23 cellular contexts compared by ENCODE assay signal in genomic region chr20:53425930-53426329, GRCh38.
"Had no signal": no experiment of that assay in that cellular context is flagged by ENCODE, and none has a peak within 500 bp of the region (broad histone marks: within the 10 kb centered on the region; RNA-seq: fewer than 3 reads in every experiment).

No MANE protein-coding gene starts in this region.

- H3K27me3 ChIP-seq: MG63 had no signal

- H2AFZ ChIP-seq: PC-9 had no signal

- H3K36me3 ChIP-seq: MG63 had no signal

- H3K4me2 ChIP-seq: KMS-11, PC-9 had no signal

- H3K4me3 ChIP-seq: MG63, PC-9 had no signal

- H3K9me3 ChIP-seq: MG63 had no signal

- ATAC-seq: activated T-helper 17 cell treated with anti-CD3 and anti-CD28 coated beads, Interleukin-2, amount 50 U/mL, for 72 hours; T-cell had no signal

- H3K27ac ChIP-seq: KMS-11, PC-9 had no signal

- H3K9ac ChIP-seq: KMS-11 had no signal

- DNase-seq: activated B cell treated with CpG ODN at 0.5 μM for 24 hours; activated CD4-positive, alpha-beta memory T cell treated with anti-CD3 and anti-CD28 coated beads for 36 hours; activated CD4-positive, alpha-beta T cell treated with anti-CD3 and anti-CD28 coated beads, Interleukin-2, amount 10 ng/mL, durations not matched to agents 7 days and 5 days; activated CD8-positive, alpha-beta memory T cell treated with anti-CD3 and anti-CD28 coated beads for 24 hours; activated gamma-delta T cell; activated naive CD4-positive, alpha-beta T cell treated with anti-CD3 and anti-CD28 coated beads for 36 hours; activated T-cell treated with anti-CD3 and anti-CD28 coated beads, Interleukin-2, amount 50 U/mL, for 48 hours; cerebellar nuclear complex; MG63; NCI-H1048; NCI-H146; NCI-H187 treated with DMSO at 0.1 percent for 48 hours; NCI-H2081 treated with DMSO at 0.1 percent for 48 hours; NCI-H226; NCI-H526 treated with DMSO at 0.1 percent for 48 hours; NCI-H82; PC-9; SHP77 treated with DMSO at 0.1 percent for 48 hours; T-cell; T-helper 2 cell; T1000 had no signal
